19 cellular contexts compared by ENCODE assay signal in the genomic region with DNA sequence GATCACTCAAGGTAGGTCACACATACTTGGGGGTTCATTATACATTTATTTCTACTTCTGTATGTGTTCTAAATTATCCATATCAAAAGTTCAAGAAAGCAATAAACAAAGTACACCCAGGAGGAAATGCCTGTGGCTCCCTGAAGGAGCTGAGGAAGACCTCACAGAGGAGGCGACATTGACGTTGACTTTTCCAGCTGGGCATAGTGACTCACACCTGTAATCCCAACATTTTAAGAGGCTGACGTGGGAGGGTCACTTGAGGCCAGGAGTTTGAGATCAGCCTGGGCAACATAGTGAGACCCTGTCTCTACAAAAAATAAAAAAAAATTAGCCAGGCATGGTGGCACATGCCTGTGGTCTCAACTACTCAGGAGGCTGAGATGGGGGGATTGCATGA. TPM values are rescaled to one million over a fixed set of nuclear protein-coding genes. Genes with fewer than 3 reads are reported as not detected.
A peak's percentile ranks its signal among the peaks of the same experiment; 100 is the strongest.
DNase-seq lines count a peak whose midpoint lies in the region; FAIRE-seq and TF ChIP-seq lines count a peak whose summit lies in the region.
"Had no signal": no experiment of that assay in that cellular context is flagged by ENCODE, and none has a peak within 500 bp of the region (broad histone marks: within the 10 kb centered on the region; RNA-seq: fewer than 3 reads in every experiment).

No MANE protein-coding gene starts in this region.

- peak; percentile 90 for DNase-seq in H4 (ENCODE audit: low spot score)
- DNase-seq in LHCN-M2 (ENCODE audit: low read depth) = peak; percentile 10
- DNase-seq in choroid plexus epithelial cell (ENCODE audit: low read depth) = peak; percentile 26
- peak; percentile 57 for DNase-seq in urothelium cell line (ENCODE audit: low spot score)
- no peak for DNase-seq in T-helper 2 cell
- no peak for DNase-seq in glomerular visceral epithelial cell (ENCODE audit: extremely low spot score)
- no peak for DNase-seq in NCI-H1105 (lab: John Stamatoyannopoulos, UW)
- DNase-seq: erythroblast; heart right ventricle; islet precursor cell; NCI-H1048; NCI-H2171 treated with DMSO at 0.1 percent for 48 hours; SJCRH30; stimulated activated CD4-positive, alpha-beta T cell treated with anti-CD3 and anti-CD28 coated beads, Interleukin-2, amount 100 ng/mL, for 48 hours; T1000 had no signal

- H3K4me3 ChIP-seq in choroid plexus epithelial cell (ENCODE audit: low read depth, low read length) = no peak overlapping the region
- H3K4me3 ChIP-seq: heart right ventricle, K562, SJCRH30, skin epidermis had no signal

- TF ChIP-seq CTCF in choroid plexus epithelial cell (conservative IDR thresholded peaks at IDR 0.05; ENCODE audit: low read depth, low read length) = no peak

- no peak for FAIRE-seq in urothelium cell line (lab: Jason Lieb, UNC)
- FAIRE-seq: bronchial epithelial cell, K562 had no signal

RNA-seq across cellular contexts. Expression of a gene that starts 16.3 kb away (rescaled TPM):
- total RNA-seq in H4 (2014; rRNA removed; shearing (Covaris generic)) = not detected in 2 replicates
- not detected in 2 replicates for total RNA-seq in LHCN-M2 (2014; rRNA removed)
- not detected for polyA plus RNA-seq in LHCN-M2 (2012)
- total RNA-seq: activated CD8-positive, alpha-beta memory T cell treated with anti-CD3 and anti-CD28 coated beads for 36 hours; bronchial epithelial cell; K562; SJCRH30 had no signal
- polyA plus RNA-seq: K562 had no signal

RNA-seq across cellular contexts. Expression of a gene that starts 18.7 kb away (rescaled TPM):
- total RNA-seq in H4 (2014; rRNA removed; shearing (Covaris generic)) = not detected in 2 replicates
- total RNA-seq in LHCN-M2 (2014; rRNA removed) = not detected in 2 replicates
- 1.1 TPM for polyA plus RNA-seq in LHCN-M2 (2012)
- total RNA-seq: activated CD8-positive, alpha-beta memory T cell treated with anti-CD3 and anti-CD28 coated beads for 36 hours; bronchial epithelial cell; K562; SJCRH30 had no signal
- polyA plus RNA-seq: K562 had no signal

RNA-seq across cellular contexts. Expression of a gene that starts 33.2 kb away (rescaled TPM):
- 0.08 TPM in 1 of 2 replicates, not detected in the other for total RNA-seq in H4 (2014; rRNA removed; shearing (Covaris generic))
- total RNA-seq in LHCN-M2 (2014; rRNA removed) = 0.45 and 1.4 TPM in 2 replicates
- 1.2 TPM for polyA plus RNA-seq in LHCN-M2 (2012)
- total RNA-seq: K562 had no signal

RNA-seq across cellular contexts. Expression of a gene that starts 49.9 kb away (rescaled TPM):
- total RNA-seq in H4 (2014; rRNA removed; shearing (Covaris generic)) = 5.2 and 5.5 TPM in 2 replicates
- 16.5 and 17.1 TPM in 2 replicates for total RNA-seq in LHCN-M2 (2014; rRNA removed)
- polyA plus RNA-seq in LHCN-M2 (2012) = 5.9 TPM

RNA-seq across cellular contexts. Expression of a gene that starts 54.5 kb away (rescaled TPM):
- 1.8 and 4.4 TPM in 2 replicates for total RNA-seq in H4 (2014; rRNA removed; shearing (Covaris generic))
- total RNA-seq in LHCN-M2 (2014; rRNA removed) = not detected in 2 replicates
- polyA plus RNA-seq in LHCN-M2 (2012) = not detected
- total RNA-seq: bronchial epithelial cell, SJCRH30 had no signal

Comparison
In these comparisons a context has a peak if more than half of its experiments do, and no peak if none do; other contexts are left out.
1. DNase-seq: peak in H4 (single experiment), LHCN-M2 (single experiment), choroid plexus epithelial cell (single experiment) and urothelium cell line (single experiment); none in T-helper 2 cell (0 of 5), glomerular visceral epithelial cell (single experiment) and NCI-H1105 (single experiment).